Comparison of ENCODE assay signal across 8 cellular contexts in the genomic region with DNA sequence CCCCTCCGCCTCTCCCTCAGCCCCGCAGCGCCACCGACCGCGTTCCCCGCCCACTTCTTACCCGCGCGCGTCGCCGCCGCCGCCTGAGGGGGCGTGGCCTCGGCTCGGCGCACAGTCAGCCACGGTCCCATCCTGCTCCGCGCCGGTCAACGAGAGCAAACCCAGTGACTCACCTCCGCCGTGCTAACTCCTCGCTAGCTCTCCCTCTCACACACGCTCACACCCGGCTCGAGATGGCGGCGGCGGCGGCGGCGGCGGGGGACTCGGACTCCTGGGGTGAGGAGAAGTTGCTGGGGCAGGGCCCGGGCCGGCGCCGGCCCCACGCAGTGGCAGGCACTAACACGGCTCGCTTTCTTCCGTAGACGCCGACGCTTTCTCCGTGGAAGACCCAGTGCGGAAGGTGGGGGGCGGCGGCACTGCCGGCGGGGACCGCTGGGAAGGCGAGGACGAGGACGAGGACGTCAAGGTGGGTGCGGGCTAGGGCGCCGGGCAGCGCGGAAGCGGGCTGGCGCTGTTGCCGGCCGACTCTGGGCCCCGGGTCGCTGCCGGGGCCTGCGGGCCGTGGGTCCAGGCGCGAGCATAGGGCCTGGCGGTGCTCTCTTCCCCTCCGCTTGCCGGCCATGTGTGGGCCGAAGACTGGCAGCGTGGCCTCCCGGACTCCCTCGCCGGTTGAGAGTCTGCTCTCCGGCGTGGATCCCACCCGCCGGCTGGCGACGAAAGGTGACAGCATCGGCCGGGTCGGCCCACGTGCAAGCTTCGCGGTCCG. TPM values are rescaled to one million over a fixed set of nuclear protein-coding genes. Genes with fewer than 3 reads are reported as not detected.
DNase-seq lines count a peak whose midpoint lies in the region; ATAC-seq lines count a peak whose summit lies in the region.

A gene with protein sequence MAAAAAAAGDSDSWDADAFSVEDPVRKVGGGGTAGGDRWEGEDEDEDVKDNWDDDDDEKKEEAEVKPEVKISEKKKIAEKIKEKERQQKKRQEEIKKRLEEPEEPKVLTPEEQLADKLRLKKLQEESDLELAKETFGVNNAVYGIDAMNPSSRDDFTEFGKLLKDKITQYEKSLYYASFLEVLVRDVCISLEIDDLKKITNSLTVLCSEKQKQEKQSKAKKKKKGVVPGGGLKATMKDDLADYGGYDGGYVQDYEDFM (plus strand): TSS at position 186 of the 766 bp plus-strand sequence. CDS start 48 bp downstream, at position 234.

- WGBS in mesendoderm (ENCODE audit: extremely low coverage, insufficient coverage, low lambda C conversion rate) = no CpG with 5 or more reads among the region's 97 CpGs

- peaks cover 4% of the 10 kb centered on the region for H3K36me3 ChIP-seq in CD8-positive, alpha-beta memory T cell (ENCODE audit: insufficient read depth, low read length)
- H3K36me3 ChIP-seq in mesendoderm (ENCODE audit: control insufficient read depth, insufficient read depth, low read length) = no peaks in the 10 kb centered on the region

- peak within 1 kb of the TSS; percentile 70 for H2BK5ac ChIP-seq in mesendoderm (ENCODE audit: low read length)

- H2BK120ac ChIP-seq in mesendoderm (ENCODE audit: low read depth, low read length) = no peak within 1 kb of the TSS

- CTCF ChIA-PET in CD8-positive, alpha-beta memory T cell (lab: Charles Lee) = interaction anchor here (1.2 to 2.2 kb wide), 3 partner anchors 9 to 127 kb away, joined by 3 to 16 read pairs (median 3); no protein-coding TSS in a partner anchor

- peaks cover 5% of the 10 kb centered on the region for H3K79me1 ChIP-seq in mesendoderm (ENCODE audit: low read length)

- POLR2A ChIA-PET in CD8-positive, alpha-beta memory T cell (lab: Charles Lee) = interaction anchor here (1.0 to 2.4 kb wide), 9 partner anchors 9 to 661 kb away, joined by 3 to 11 read pairs (median 4); a partner anchor contains a TSS

- peaks cover 0 to 61% (median 7%) of the 10 kb centered on the region in 3 donors for H3K36me3 Mint-ChIP-seq in CD8-positive, alpha-beta memory T cell
- peaks cover 49% of the 10 kb centered on the region for H3K36me3 Mint-ChIP-seq in effector memory CD8-positive, alpha-beta T cell (ENCODE audit: insufficient read depth)

- peak within 1 kb of the TSS; percentile 93 for H3K18ac ChIP-seq in mesendoderm (ENCODE audit: low read length)

- H3K79me2 ChIP-seq in mesendoderm (ENCODE audit: control insufficient read depth, insufficient read depth, low read length) = peaks cover 32% of the 10 kb centered on the region

- peaks cover 46 to 70% (median 59%) of the 10 kb centered on the region in 3 donors for H3K4me1 Mint-ChIP-seq in CD8-positive, alpha-beta memory T cell
- peaks cover 31 to 51% of the 10 kb centered on the region in 2 donors for H3K4me1 Mint-ChIP-seq in effector memory CD8-positive, alpha-beta T cell (ENCODE audit: low read depth in 2 of 2)

- H3K4me3 Mint-ChIP-seq in CD8-positive, alpha-beta memory T cell = peak within 1 kb of the TSS; percentile 80 to 97 (median 92)
- peak within 1 kb of the TSS; percentile 93 to 94 for H3K4me3 Mint-ChIP-seq in effector memory CD8-positive, alpha-beta T cell

- peak within 1 kb of the TSS; percentile 96 for H3K4me2 ChIP-seq in mesendoderm (ENCODE audit: low read length)

- peak within 1 kb of the TSS; percentile 95 for H3K9ac ChIP-seq in mesendoderm (ENCODE audit: low read length)

- H3K9me3 Mint-ChIP-seq in CD8-positive, alpha-beta memory T cell = no peaks in the 10 kb centered on the region
- no peaks in the 10 kb centered on the region for H3K9me3 Mint-ChIP-seq in effector memory CD8-positive, alpha-beta T cell

- no peak within 1 kb of the TSS for H4K5ac ChIP-seq in mesendoderm (ENCODE audit: low read length)

- H3K27ac ChIP-seq in CD8-positive, alpha-beta memory T cell (ENCODE audit: low read depth, low read length) = peak within 1 kb of the TSS; percentile 89
- peak within 1 kb of the TSS; percentile 100 for H3K27ac ChIP-seq in mesendoderm (ENCODE audit: low read depth, low read length)

- peak within 1 kb of the TSS; percentile 98 for H3K4me3 ChIP-seq in CD8-positive, alpha-beta memory T cell (ENCODE audit: low read length)
- peak within 1 kb of the TSS; percentile 93 for H3K4me3 ChIP-seq in mesendoderm (ENCODE audit: low read length)

- H3K27me3 ChIP-seq in CD8-positive, alpha-beta memory T cell (ENCODE audit: insufficient read depth, low read length, poor library complexity, severe bottlenecking) = no peaks in the 10 kb centered on the region
- no peaks in the 10 kb centered on the region for H3K27me3 ChIP-seq in mesendoderm (ENCODE audit: insufficient read depth, low read length, poor library complexity)

- H3K23ac ChIP-seq in mesendoderm (ENCODE audit: low read length) = peak within 1 kb of the TSS; percentile 89

- H3K9me3 ChIP-seq in CD8-positive, alpha-beta memory T cell (ENCODE audit: low read length) = no peaks in the 10 kb centered on the region

- peak within 1 kb of the TSS; percentile 49 for H3K4ac ChIP-seq in mesendoderm (ENCODE audit: low read depth, low read length)

- H3K4me1 ChIP-seq in CD8-positive, alpha-beta memory T cell (ENCODE audit: insufficient read depth, low read length) = peaks cover 43% of the 10 kb centered on the region
- peaks cover 2% of the 10 kb centered on the region for H3K4me1 ChIP-seq in mesendoderm (ENCODE audit: control insufficient read depth, low read depth, low read length)

- H2BK15ac ChIP-seq in mesendoderm (replicated peaks; ENCODE audit: low read depth) = no peak within 1 kb of the TSS

- peak; percentile 92 for ATAC-seq in GM19468 (IDR thresholded peaks at IDR 0.05; ENCODE audit: extremely low read depth, unreplicated experiment)
- ATAC-seq in effector memory CD8-positive, alpha-beta T cell (replicated peaks) = peak; percentile 88

- peak; percentile 90 to 96 (median 95) for DNase-seq in CD8-positive, alpha-beta memory T cell
- DNase-seq in HS-5 (ENCODE audit: low read depth) = peak; percentile 82
- peak; percentile 94 to 96 for DNase-seq in NOMO-1 (lab: John Stamatoyannopoulos, UW; ENCODE audit: unreplicated experiment in 2 of 2)
- peak in 2 of 3 experiments; percentile 87 to 92 for DNase-seq in activated CD8-positive, alpha-beta memory T cell treated with anti-CD3 and anti-CD28 coated beads for 48 hours (ENCODE audit: low read depth in 2 of 3, low spot score in 2 of 3)
- DNase-seq in effector memory CD8-positive, alpha-beta T cell = peak; percentile 91 to 93 (median 91)
- no peak for DNase-seq in mesendoderm
- peak; percentile 93 for DNase-seq in stimulated activated CD8-positive, alpha-beta memory T cell treated with anti-CD3 and anti-CD28 coated beads, Interleukin-12 subunit alpha, Interleukin-12 subunit beta, amount 100 ng/mL, for 4 hours (ENCODE audit: low read depth)

- H3K56ac ChIP-seq in mesendoderm (ENCODE audit: low read length) = peak within 1 kb of the TSS; percentile 97

- H3K27me3 Mint-ChIP-seq in CD8-positive, alpha-beta memory T cell = no peaks in the 10 kb centered on the region
- no peaks in the 10 kb centered on the region for H3K27me3 Mint-ChIP-seq in effector memory CD8-positive, alpha-beta T cell

- peak within 1 kb of the TSS; percentile 89 to 98 (median 95) for H3K27ac Mint-ChIP-seq in CD8-positive, alpha-beta memory T cell
- H3K27ac Mint-ChIP-seq in effector memory CD8-positive, alpha-beta T cell = peak within 1 kb of the TSS; percentile 93 to 96

- peak within 1 kb of the TSS; percentile 2 for H4K8ac ChIP-seq in mesendoderm (ENCODE audit: low read depth, low read length)

- H2AK5ac ChIP-seq in mesendoderm (ENCODE audit: low read length) = no peak within 1 kb of the TSS

RNA-seq across cellular contexts. Expression of the gene that starts here (rescaled TPM):
- total RNA-seq in CD8-positive, alpha-beta memory T cell = 100 to 1,000 TPM; 167 to 186 TPM
- 24.9 TPM for polyA plus RNA-seq in CD8-positive, alpha-beta memory T cell
- polyA plus RNA-seq in mesendoderm (2013, experiment 1 of 2) = 74.9 TPM
- 75.2 TPM for polyA plus RNA-seq in mesendoderm (2013, experiment 2 of 2)
